Comparison of ENCODE assay signal across 8 cellular contexts in genomic region chr12:56189336-56189917, GRCh38. TPM values are rescaled to one million over a fixed set of nuclear protein-coding genes. Genes with fewer than 3 reads are reported as not detected.
DNase-seq lines count a peak whose midpoint lies in the region; ATAC-seq and TF ChIP-seq lines count a peak whose summit lies in the region.

Gene SMARCC2, minus strand, starts transcription at chr12:56189483. Its CDS starts 22 bp downstream, at chr12:56189461.

- peak within 1 kb of the TSS; percentile 100 for H2AFZ ChIP-seq in ACC112 (ENCODE audit: low read length, unreplicated experiment)

- no peaks in the 10 kb centered on the region for H3K27me3 ChIP-seq in ACC112 (ENCODE audit: insufficient read depth, low read length)
- H3K27me3 ChIP-seq in kidney epithelial cell (ENCODE audit: control insufficient read depth, insufficient read depth, low read length): no peaks in the 10 kb centered on the region

- H3K27ac ChIP-seq in ACC112 (ENCODE audit: low read depth, low read length): peak within 1 kb of the TSS; percentile 72

- H3K36me3 ChIP-seq in ACC112 (ENCODE audit: insufficient read depth, low read length) (peaks cover 6% of the 10 kb centered on the region), kidney epithelial cell (ENCODE audit: control insufficient read depth, insufficient read depth, low read length) (no peaks in the 10 kb centered on the region)

- H3K4me1 ChIP-seq in ACC112 (ENCODE audit: control insufficient read depth, insufficient read depth, low read length, unreplicated experiment): peaks cover 19% of the 10 kb centered on the region

- ATAC-seq in GM18867 (IDR thresholded peaks at IDR 0.05; ENCODE audit: unreplicated experiment) (peak; percentile 78), HG03139 (IDR thresholded peaks at IDR 0.05; ENCODE audit: unreplicated experiment) (peak; percentile 69)

- DNase-seq in NCI-H345 treated with DMSO at 0.1 percent for 48 hours (lab: John Stamatoyannopoulos, UW; ENCODE audit: unreplicated experiment) (peak; percentile 69), cerebellum (ENCODE audit: low spot score) (peak; percentile 89), kidney epithelial cell (ENCODE audit: low read depth) (no peak)
- peak; percentile 74 for DNase-seq in activated CD4-positive, alpha-beta T cell treated with anti-CD3 and anti-CD28 coated beads for 1 hour
- peak; percentile 88 for DNase-seq in stimulated activated CD4-positive, alpha-beta T cell treated with anti-CD3 and anti-CD28 coated beads, Interleukin-15, amount 100 ng/mL, for 24 hours

- H3K79me2 ChIP-seq in ACC112 (ENCODE audit: control insufficient read depth, insufficient read depth, low read length, unreplicated experiment): peaks cover 27% of the 10 kb centered on the region

- peak within 1 kb of the TSS; percentile 100 for H3K4me3 ChIP-seq in ACC112 (ENCODE audit: low read depth, low read length)
- peak within 1 kb of the TSS; percentile 79 for H3K4me3 ChIP-seq in kidney epithelial cell (ENCODE audit: low read depth, low read length)

- peak; percentile 58 for TF ChIP-seq CTCF in kidney epithelial cell (IDR thresholded peaks at IDR 0.05; ENCODE audit: insufficient read depth, low read length, poor library complexity, severe bottlenecking)

RNA-seq across cellular contexts. Expression of gene SMARCC2, which starts in this region (rescaled TPM):
- total RNA-seq in cerebellum (96.5 TPM), kidney epithelial cell (33.7 and 40.5 TPM in 2 replicates)
